In the genomic region with DNA sequence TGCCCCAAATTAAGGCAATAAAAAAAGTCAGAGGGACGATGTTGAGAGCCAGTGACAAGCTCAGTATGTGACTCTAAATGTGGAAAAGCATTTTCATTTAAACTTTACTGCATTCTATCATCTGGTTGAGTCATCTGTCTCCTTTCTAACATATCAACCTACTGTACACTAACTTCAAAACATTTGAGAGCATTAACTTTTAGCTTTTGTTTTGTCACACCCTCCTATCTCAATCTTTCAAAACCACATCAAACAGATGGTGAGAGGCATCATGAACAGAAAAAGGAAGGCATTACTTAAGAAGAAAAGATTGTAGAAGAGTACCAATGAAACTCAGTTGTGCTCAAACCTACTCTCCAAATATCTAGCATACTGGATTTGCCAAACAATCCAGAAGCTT, we compare ENCODE assay signal across 12 cellular contexts. TPM values are rescaled to one million over a fixed set of nuclear protein-coding genes. Genes with fewer than 3 reads are reported as not detected.
DNase-seq lines count a peak whose midpoint lies in the region; ATAC-seq and TF ChIP-seq lines count a peak whose summit lies in the region.
"Had no signal": no experiment of that assay in that cellular context is flagged by ENCODE, and none has a peak within 500 bp of the region (broad histone marks: within the 10 kb centered on the region; RNA-seq: fewer than 3 reads in every experiment).

No MANE protein-coding gene starts in this region.

- H3K4me3 Mint-ChIP-seq in activated CD4-positive, alpha-beta T cell treated with anti-CD3 and anti-CD28 coated beads, Interleukin-2, amount 10 ng/mL, durations not matched to agents 7 days and 5 days: peak overlapping the region; percentile 2
- peak overlapping the region; percentile 40 for H3K4me3 Mint-ChIP-seq in natural killer cell treated with Interleukin-12 subunit alpha and Interleukin-12 subunit beta and Interleukin-15 and Interleukin-18, amount 100 ng/mL, for 72 hours
- H3K4me3 Mint-ChIP-seq: WTC11 had no signal

- H3K4me1 ChIP-seq in KMS-11 (ENCODE audit: low read depth, poor library complexity, severe bottlenecking): peaks cover 34% of the 10 kb centered on the region

- no peak for ATAC-seq in natural killer cell treated with Interleukin-12 subunit alpha and Interleukin-12 subunit beta and Interleukin-15 and Interleukin-18, amount 100 ng/mL, for 72 hours
- ATAC-seq: WTC11 had no signal

- POLR2A ChIA-PET in activated CD4-positive, alpha-beta T cell treated with anti-CD3 and anti-CD28 coated beads, Interleukin-2, amount 10 ng/mL, durations not matched to agents 7 days and 5 days (lab: Charles Lee): interaction anchor here (0.6 kb wide), 3 partner anchors 223 to 1300 kb away, joined by 3 to 4 read pairs (median 3); no protein-coding TSS in a partner anchor

- no peak for TF ChIP-seq CTCF in KMS-11 (conservative IDR thresholded peaks at IDR 0.05; ENCODE audit: low read depth, low read length)

- H2AFZ ChIP-seq in KMS-11 (ENCODE audit: low read depth): no peak overlapping the region

- H3K4me1 Mint-ChIP-seq in activated CD4-positive, alpha-beta T cell treated with anti-CD3 and anti-CD28 coated beads, Interleukin-2, amount 10 ng/mL, durations not matched to agents 7 days and 5 days: peaks cover 57% of the 10 kb centered on the region
- peaks cover 36 to 43% of the 10 kb centered on the region in 2 donors for H3K4me1 Mint-ChIP-seq in natural killer cell treated with Interleukin-12 subunit alpha and Interleukin-12 subunit beta and Interleukin-15 and Interleukin-18, amount 100 ng/mL, for 72 hours (ENCODE audit: low read depth in 2 of 2)

- H3K36me3 Mint-ChIP-seq in activated CD4-positive, alpha-beta T cell treated with anti-CD3 and anti-CD28 coated beads, Interleukin-2, amount 10 ng/mL, durations not matched to agents 7 days and 5 days (ENCODE audit: low read depth): peaks cover 76% of the 10 kb centered on the region
- peaks cover 24% of the 10 kb centered on the region for H3K36me3 Mint-ChIP-seq in natural killer cell treated with Interleukin-12 subunit alpha and Interleukin-12 subunit beta and Interleukin-15 and Interleukin-18, amount 100 ng/mL, for 72 hours

- CTCF ChIA-PET in activated CD4-positive, alpha-beta T cell treated with anti-CD3 and anti-CD28 coated beads, Interleukin-2, amount 10 ng/mL, durations not matched to agents 7 days and 5 days (lab: Charles Lee): no interaction called here

- H4K20me1 ChIP-seq in KMS-11 (ENCODE audit: insufficient read depth): peaks cover 11% of the 10 kb centered on the region; the same call in 1 of the 2 replicates

- H3K27me3 ChIP-seq in KMS-11 (ENCODE audit: insufficient read depth, low read depth): no peaks in the 10 kb centered on the region

- peak overlapping the region; percentile 34; the same call in 1 of the 2 replicates for H3K4me2 ChIP-seq in KMS-11

- no peak overlapping the region for H3K9ac ChIP-seq in KMS-11

- H3K27ac Mint-ChIP-seq in activated CD4-positive, alpha-beta T cell treated with anti-CD3 and anti-CD28 coated beads, Interleukin-2, amount 10 ng/mL, durations not matched to agents 7 days and 5 days: peak overlapping the region; percentile 58
- H3K27ac Mint-ChIP-seq in natural killer cell treated with Interleukin-12 subunit alpha and Interleukin-12 subunit beta and Interleukin-15 and Interleukin-18, amount 100 ng/mL, for 72 hours: peak overlapping the region; percentile 22 to 29
- H3K27ac Mint-ChIP-seq: WTC11 had no signal

- H3K36me3 ChIP-seq in KMS-11 (ENCODE audit: insufficient read depth): peaks cover 5% of the 10 kb centered on the region; the same call in 1 of the 2 replicates

- peaks cover 22% of the 10 kb centered on the region for H3K9me3 Mint-ChIP-seq in activated CD4-positive, alpha-beta T cell treated with anti-CD3 and anti-CD28 coated beads, Interleukin-2, amount 10 ng/mL, durations not matched to agents 7 days and 5 days
- no peaks in the 10 kb centered on the region for H3K9me3 Mint-ChIP-seq in natural killer cell treated with Interleukin-12 subunit alpha and Interleukin-12 subunit beta and Interleukin-15 and Interleukin-18, amount 100 ng/mL, for 72 hours

- no peak overlapping the region for H3K4me3 ChIP-seq in KMS-11 (IDR thresholded peaks at IDR 0.05; ENCODE audit: insufficient read depth, low read depth, low read length)

- peak; percentile 35 for DNase-seq in activated CD4-positive, alpha-beta T cell treated with anti-CD3 and anti-CD28 coated beads, Interleukin-2, amount 10 ng/mL, durations not matched to agents 7 days and 5 days
- no peak for DNase-seq in activated CD4-positive, alpha-beta T cell treated with anti-CD3 and anti-CD28 coated beads, Interleukin-2, amount 50 U/mL, for 1 hour
- peak; percentile 66 for DNase-seq in amniotic epithelial cell (ENCODE audit: low read depth)
- no peak for DNase-seq in natural killer cell treated with Interleukin-12 subunit alpha and Interleukin-12 subunit beta and Interleukin-15 and Interleukin-18, amount 100 ng/mL, for 72 hours (ENCODE audit: low spot score)
- no peak for DNase-seq in NCI-H2196 treated with DMSO at 0.1 percent for 48 hours (lab: John Stamatoyannopoulos, UW; ENCODE audit: unreplicated experiment)
- DNase-seq in NOMO-1 treated with DMSO at 0.1 percent for 48 hours (lab: John Stamatoyannopoulos, UW; ENCODE audit: unreplicated experiment): no peak
- no peak for DNase-seq in NCI-H82 treated with DMSO at 0.1 percent for 48 hours (lab: John Stamatoyannopoulos, UW; ENCODE audit: unreplicated experiment)
- DNase-seq: aorta, KG1, NCI-H2171 treated with DMSO at 0.1 percent for 48 hours had no signal

- H3K27ac ChIP-seq in KMS-11: no peak overlapping the region

- H3K79me2 ChIP-seq in KMS-11 (ENCODE audit: insufficient read depth, low read depth): peaks cover 95% of the 10 kb centered on the region

- H3K27me3 Mint-ChIP-seq in activated CD4-positive, alpha-beta T cell treated with anti-CD3 and anti-CD28 coated beads, Interleukin-2, amount 10 ng/mL, durations not matched to agents 7 days and 5 days: no peaks in the 10 kb centered on the region
- no peaks in the 10 kb centered on the region for H3K27me3 Mint-ChIP-seq in natural killer cell treated with Interleukin-12 subunit alpha and Interleukin-12 subunit beta and Interleukin-15 and Interleukin-18, amount 100 ng/mL, for 72 hours

RNA-seq across cellular contexts. Expression of a gene that starts 4.8 kb away (rescaled TPM):
- total RNA-seq in activated CD4-positive, alpha-beta T cell treated with anti-CD3 and anti-CD28 coated beads, Interleukin-2, amount 10 ng/mL, durations not matched to agents 7 days and 5 days: 10 to 100 TPM; 25.7 to 28.2 TPM
- 10 to 100 TPM; 20.8 to 22.6 TPM for total RNA-seq in natural killer cell treated with Interleukin-12 subunit alpha and Interleukin-12 subunit beta and Interleukin-15 and Interleukin-18, amount 100 ng/mL, for 72 hours

RNA-seq across cellular contexts. Expression of a gene that starts 59.3 kb away (rescaled TPM):
- total RNA-seq in activated CD4-positive, alpha-beta T cell treated with anti-CD3 and anti-CD28 coated beads, Interleukin-2, amount 10 ng/mL, durations not matched to agents 7 days and 5 days: under 1 TPM in 1 of 2 experiments, not detected in 1; 0.10 TPM
- under 1 TPM in 1 of 2 donors, not detected in 1; 0.12 TPM for total RNA-seq in natural killer cell treated with Interleukin-12 subunit alpha and Interleukin-12 subunit beta and Interleukin-15 and Interleukin-18, amount 100 ng/mL, for 72 hours

Comparison
In these comparisons a context has a peak if more than half of its experiments do, and no peak if none do; other contexts are left out.
1. DNase-seq: peak in activated CD4-positive, alpha-beta T cell treated with anti-CD3 and anti-CD28 coated beads, Interleukin-2, amount 10 ng/mL, durations not matched to agents 7 days and 5 days (single experiment) and amniotic epithelial cell (single experiment); none in activated CD4-positive, alpha-beta T cell treated with anti-CD3 and anti-CD28 coated beads, Interleukin-2, amount 50 U/mL, for 1 hour (single experiment), natural killer cell treated with Interleukin-12 subunit alpha and Interleukin-12 subunit beta and Interleukin-15 and Interleukin-18, amount 100 ng/mL, for 72 hours (single experiment), NCI-H2196 treated with DMSO at 0.1 percent for 48 hours (single experiment), NOMO-1 treated with DMSO at 0.1 percent for 48 hours (single experiment) and NCI-H82 treated with DMSO at 0.1 percent for 48 hours (single experiment).